8 cellular contexts compared by ENCODE assay signal in the genomic region with DNA sequence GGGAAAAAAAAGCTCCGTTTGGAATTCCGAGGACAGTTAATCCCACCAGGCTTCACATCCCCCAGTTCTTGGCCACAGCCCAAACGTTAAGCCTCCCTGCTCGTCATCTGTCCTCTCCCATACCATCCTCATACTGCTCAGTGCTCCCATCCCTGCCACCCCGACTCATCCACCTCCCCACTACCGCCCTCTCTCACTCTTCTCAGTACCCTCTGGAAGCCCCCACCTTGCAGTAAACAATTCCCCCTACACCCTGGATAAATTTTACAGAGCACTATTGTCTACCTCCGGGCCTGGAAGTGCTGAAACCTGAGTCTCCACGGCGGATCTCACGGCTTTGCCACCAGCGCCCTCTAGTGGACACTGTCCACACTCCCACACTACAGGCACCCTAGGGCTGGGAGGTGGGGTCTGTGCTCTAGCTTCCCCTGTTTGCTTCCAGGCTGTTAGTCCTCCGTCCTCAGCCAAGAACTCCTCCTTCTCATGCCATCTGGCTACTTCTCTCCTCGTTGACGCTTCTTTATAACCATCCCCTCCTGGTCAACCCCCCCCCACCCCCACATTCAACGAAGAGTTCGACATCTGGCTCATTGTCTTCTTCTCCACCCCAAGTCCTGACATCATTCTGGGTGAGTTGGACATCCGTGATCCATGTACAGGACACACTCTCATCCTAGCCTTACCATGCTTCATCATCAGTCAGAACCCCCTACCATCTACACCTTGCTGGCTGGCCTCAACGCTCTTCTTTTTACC. TPM values are rescaled to one million over a fixed set of nuclear protein-coding genes. Genes with fewer than 3 reads are reported as not detected.
DNase-seq lines count a peak whose midpoint lies in the region; ATAC-seq and TF ChIP-seq lines count a peak whose summit lies in the region.

No MANE protein-coding gene starts in this region.

- H3K4me1 ChIP-seq in Peyer's patch (no peaks in the 10 kb centered on the region), suprapubic skin (no peaks in the 10 kb centered on the region)

- H3K27me3 ChIP-seq in Peyer's patch, result no peaks in the 10 kb centered on the region
- no peaks in the 10 kb centered on the region for H3K27me3 ChIP-seq in suprapubic skin

- H3K4me1 Mint-ChIP-seq in Calu3 (ENCODE audit: low read depth, unreplicated experiment), result peaks cover 19% of the 10 kb centered on the region
- H3K4me1 Mint-ChIP-seq in activated T-helper 1 cell treated with anti-CD3 and anti-CD28 coated beads, Interleukin-12 subunit alpha, Interleukin-12 subunit beta, Interleukin-2, Interleukin-4 antibody, amounts not matched to agents 30 ng/mL and 10 ng/mL and 1 ng/mL, durations not matched to agents 14 hours and 24 hours and 36 hours (ENCODE audit: low read depth), result peaks cover 14% of the 10 kb centered on the region

- TF ChIP-seq CTCF in Calu3 (IDR thresholded peaks at IDR 0.05; ENCODE audit: unreplicated experiment), result peak; percentile 83
- TF ChIP-seq CTCF in Peyer's patch (IDR thresholded peaks at IDR 0.05), result peak in 5 of 6 experiments; percentile 59 to 79 (median 64)
- TF ChIP-seq CTCF in fibroblast of villous mesenchyme (IDR thresholded peaks at IDR 0.05; ENCODE audit: insufficient read depth, low read depth, low read length), result peak; percentile 78
- peak; percentile 51 to 68 for TF ChIP-seq CTCF in suprapubic skin (IDR thresholded peaks at IDR 0.05)

- H3K9me3 Mint-ChIP-seq in Calu3 (ENCODE audit: low read depth, unreplicated experiment), result no peaks in the 10 kb centered on the region
- no peaks in the 10 kb centered on the region for H3K9me3 Mint-ChIP-seq in activated T-helper 1 cell treated with anti-CD3 and anti-CD28 coated beads, Interleukin-12 subunit alpha, Interleukin-12 subunit beta, Interleukin-2, Interleukin-4 antibody, amounts not matched to agents 30 ng/mL and 10 ng/mL and 1 ng/mL, durations not matched to agents 14 hours and 24 hours and 36 hours

- peak; percentile 64 for ATAC-seq in GM21390 (IDR thresholded peaks at IDR 0.05; ENCODE audit: unreplicated experiment)

- H3K4me3 ChIP-seq in Jurkat, Clone E6-1 (ENCODE audit: low read length), result no peak overlapping the region
- H3K4me3 ChIP-seq in Peyer's patch, result no peak overlapping the region
- H3K4me3 ChIP-seq in fibroblast of villous mesenchyme (ENCODE audit: low read depth, low read length), result peak overlapping the region; percentile 32
- no peak overlapping the region for H3K4me3 ChIP-seq in suprapubic skin

- H3K9me3 ChIP-seq in Peyer's patch (no peaks in the 10 kb centered on the region), suprapubic skin (no peaks in the 10 kb centered on the region)

- H3K36me3 ChIP-seq in Peyer's patch (no peaks in the 10 kb centered on the region), suprapubic skin (no peaks in the 10 kb centered on the region)

- H3K27ac ChIP-seq in Peyer's patch, result no peak overlapping the region
- no peak overlapping the region for H3K27ac ChIP-seq in suprapubic skin

- DNase-seq in Calu3 (peak; percentile 73), Peyer's patch (peak; percentile 40 to 83 (median 62)), fibroblast of villous mesenchyme (ENCODE audit: low read depth) (peak; percentile 90), nucleus accumbens (lab: John Stamatoyannopoulos, UW) (peak in 49 of 56 donors; percentile 0 to 75 (median 16)), suprapubic skin (ENCODE audit: low spot score in 2 of 2) (peak in 1 of 2 donors; percentile 78)
- peak; percentile 21 for DNase-seq in Jurkat, Clone E6-1 (ENCODE audit: low read depth, low spot score)
- peak; percentile 42 for DNase-seq in activated T-helper 1 cell treated with anti-CD3 and anti-CD28 coated beads, Interleukin-12 subunit alpha, Interleukin-12 subunit beta, Interleukin-2, Interleukin-4 antibody, amounts not matched to agents 30 ng/mL and 10 ng/mL and 1 ng/mL, durations not matched to agents 14 hours and 24 hours and 36 hours (ENCODE audit: low spot score)

- 17% methylated on average over 18 of the region's 18 CpGs for WGBS in suprapubic skin

- H3K4me3 Mint-ChIP-seq in Calu3 (ENCODE audit: low read depth, unreplicated experiment), result no peak overlapping the region
- no peak overlapping the region for H3K4me3 Mint-ChIP-seq in activated T-helper 1 cell treated with anti-CD3 and anti-CD28 coated beads, Interleukin-12 subunit alpha, Interleukin-12 subunit beta, Interleukin-2, Interleukin-4 antibody, amounts not matched to agents 30 ng/mL and 10 ng/mL and 1 ng/mL, durations not matched to agents 14 hours and 24 hours and 36 hours

- H3K27ac Mint-ChIP-seq in Calu3 (ENCODE audit: unreplicated experiment), result no peak overlapping the region
- H3K27ac Mint-ChIP-seq in activated T-helper 1 cell treated with anti-CD3 and anti-CD28 coated beads, Interleukin-12 subunit alpha, Interleukin-12 subunit beta, Interleukin-2, Interleukin-4 antibody, amounts not matched to agents 30 ng/mL and 10 ng/mL and 1 ng/mL, durations not matched to agents 14 hours and 24 hours and 36 hours, result no peak overlapping the region

- H3K36me3 Mint-ChIP-seq in Calu3 (ENCODE audit: insufficient read depth, unreplicated experiment), result no peaks in the 10 kb centered on the region
- no peaks in the 10 kb centered on the region for H3K36me3 Mint-ChIP-seq in activated T-helper 1 cell treated with anti-CD3 and anti-CD28 coated beads, Interleukin-12 subunit alpha, Interleukin-12 subunit beta, Interleukin-2, Interleukin-4 antibody, amounts not matched to agents 30 ng/mL and 10 ng/mL and 1 ng/mL, durations not matched to agents 14 hours and 24 hours and 36 hours (ENCODE audit: low read depth)

- CTCF ChIA-PET in Calu3 (lab: Charles Lee), result interaction anchor here (0.7 to 1.9 kb wide), 6 partner anchors 252 to 434 kb away, joined by 3 to 6 read pairs (median 4); a partner anchor contains a TSS

- no TSS peak for BruUV-seq in Calu3 (replicated peaks; lab: Mats Ljungman, UMichigan)

- intact Hi-C loops in Calu3 (cut with micrococcal nuclease; ENCODE audit: unreplicated experiment), result loop anchor here (5.0 kb wide), 1 partner anchor 501 kb away; no protein-coding TSS in a partner anchor
- intact Hi-C loops in activated T-helper 1 cell treated with anti-CD3 and anti-CD28 coated beads, Interleukin-12 subunit alpha, Interleukin-12 subunit beta, Interleukin-2, Interleukin-4 antibody, amounts not matched to agents 30 ng/mL and 10 ng/mL and 1 ng/mL, durations not matched to agents 14 hours and 24 hours and 36 hours (cut with micrococcal nuclease), result loop anchor here (1.0 kb wide), 2 partner anchors 253 to 257 kb away; no protein-coding TSS in a partner anchor

- TF ChIP-seq POLR2A in Peyer's patch (IDR thresholded peaks at IDR 0.05) (no peak), suprapubic skin (IDR thresholded peaks at IDR 0.05) (no peak)

- no peaks in the 10 kb centered on the region for H3K27me3 Mint-ChIP-seq in Calu3 (ENCODE audit: unreplicated experiment)
- H3K27me3 Mint-ChIP-seq in activated T-helper 1 cell treated with anti-CD3 and anti-CD28 coated beads, Interleukin-12 subunit alpha, Interleukin-12 subunit beta, Interleukin-2, Interleukin-4 antibody, amounts not matched to agents 30 ng/mL and 10 ng/mL and 1 ng/mL, durations not matched to agents 14 hours and 24 hours and 36 hours (ENCODE audit: insufficient read depth), result peaks cover 6% of the 10 kb centered on the region

- TF ChIP-seq EP300 in suprapubic skin (IDR thresholded peaks at IDR 0.05), result no peak

RNA-seq across cellular contexts. Expression of a gene that starts 54.5 kb away (rescaled TPM):
- total RNA-seq in Calu3 (2022), result not detected in 2 replicates
- not detected for polyA plus RNA-seq in Jurkat, Clone E6-1 (2012; ENCODE audit: insufficient read depth, insufficient read length)
- not detected for total RNA-seq in Peyer's patch
- not detected in 2 replicates for total RNA-seq in activated T-helper 1 cell treated with anti-CD3 and anti-CD28 coated beads, Interleukin-12 subunit alpha, Interleukin-12 subunit beta, Interleukin-2, Interleukin-4 antibody, amounts not matched to agents 30 ng/mL and 10 ng/mL and 1 ng/mL, durations not matched to agents 14 hours and 24 hours and 36 hours
- total RNA-seq in fibroblast of villous mesenchyme, result under 0.01 TPM in 2 replicates
- total RNA-seq in suprapubic skin, result under 1 TPM in 1 of 4 donors, not detected in 3; 0.16 TPM
